Comparison of ENCODE assay signal across 19 cellular contexts in the genomic region with DNA sequence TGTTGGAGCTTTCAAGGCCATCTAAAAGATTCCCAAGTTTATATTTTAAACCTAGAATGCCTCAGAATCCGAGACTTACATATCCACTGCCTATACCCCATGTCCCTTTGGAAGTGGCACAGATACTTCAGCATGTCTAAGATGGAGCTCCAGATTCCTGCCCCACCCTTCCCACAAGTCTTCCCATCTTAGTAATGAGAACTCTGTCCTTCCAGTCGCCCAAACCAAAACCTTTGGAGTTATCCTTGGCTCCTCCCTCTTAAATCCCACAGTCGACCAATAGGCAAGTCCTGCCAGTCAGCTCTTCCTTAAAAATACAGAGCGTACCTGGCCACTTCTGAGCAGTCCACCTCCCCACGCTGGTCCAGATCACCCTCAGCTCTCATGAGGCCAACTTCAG. TPM values are rescaled to one million over a fixed set of nuclear protein-coding genes. Genes with fewer than 3 reads are reported as not detected.
DNase-seq lines count a peak whose midpoint lies in the region; ATAC-seq and TF ChIP-seq lines count a peak whose summit lies in the region.
"Had no signal": no experiment of that assay in that cellular context is flagged by ENCODE, and none has a peak within 500 bp of the region (broad histone marks: within the 10 kb centered on the region; RNA-seq: fewer than 3 reads in every experiment).

No MANE protein-coding gene starts in this region.

- H3K9me3 Mint-ChIP-seq in CD4-positive, alpha-beta memory T cell = no peaks in the 10 kb centered on the region
- H3K9me3 Mint-ChIP-seq in T-cell (no peaks in the 10 kb centered on the region), glutamatergic neuron (ENCODE audit: unreplicated experiment) (peaks cover 7% of the 10 kb centered on the region), natural killer cell (no peaks in the 10 kb centered on the region)
- H3K9me3 Mint-ChIP-seq: activated T-helper 2 cell treated with anti-CD3 and anti-CD28 coated beads, Interferon-gamma antibody, Interleukin-2, Interleukin-4, amounts not matched to agents 10 μg/mL and 5 μg/mL and 100 μg/mL, durations not matched to agents 14 hours and 24 hours and 36 hours; nephron had no signal

- H3K27ac ChIP-seq in 22Rv1 = peak overlapping the region; percentile 62
- no peak overlapping the region for H3K27ac ChIP-seq in CD4-positive, alpha-beta memory T cell (ENCODE audit: low read depth, low read length)
- H3K27ac ChIP-seq: adrenal gland, parathyroid adenoma had no signal

- H3K27me3 Mint-ChIP-seq in CD4-positive, alpha-beta memory T cell = no peaks in the 10 kb centered on the region
- no peaks in the 10 kb centered on the region for H3K27me3 Mint-ChIP-seq in T-cell
- peaks cover 12% of the 10 kb centered on the region for H3K27me3 Mint-ChIP-seq in glutamatergic neuron (ENCODE audit: unreplicated experiment)
- H3K27me3 Mint-ChIP-seq in natural killer cell (ENCODE audit: low read depth in 2 of 2) = no peaks in the 10 kb centered on the region

- peaks cover 54% of the 10 kb centered on the region for H3K4me1 ChIP-seq in CD4-positive, alpha-beta memory T cell (ENCODE audit: insufficient read depth, low read length)

- H3K4me1 Mint-ChIP-seq in CD4-positive, alpha-beta memory T cell = peaks cover 39 to 74% (median 52%) of the 10 kb centered on the region in 4 donors
- H3K4me1 Mint-ChIP-seq in T-cell (peaks cover 69 to 78% (median 72%) of the 10 kb centered on the region in 3 donors), glutamatergic neuron (ENCODE audit: low read depth, unreplicated experiment) (peaks cover 22% of the 10 kb centered on the region), natural killer cell (peaks cover 12 to 35% of the 10 kb centered on the region in 2 donors)

- TF ChIP-seq CTCF in 22Rv1 (IDR thresholded peaks at IDR 0.05) = no peak
- TF ChIP-seq CTCF in glutamatergic neuron (IDR thresholded peaks at IDR 0.05; ENCODE audit: partially characterized antibody, unreplicated experiment) = no peak
- TF ChIP-seq CTCF in natural killer cell (IDR thresholded peaks at IDR 0.05) = no peak

- H3K36me3 Mint-ChIP-seq in CD4-positive, alpha-beta memory T cell = peaks cover 0 to 11% of the 10 kb centered on the region in 2 donors
- H3K36me3 Mint-ChIP-seq in T-cell (no peaks in the 10 kb centered on the region), glutamatergic neuron (ENCODE audit: unreplicated experiment) (no peaks in the 10 kb centered on the region), natural killer cell (no peaks in the 10 kb centered on the region)

- peak overlapping the region; percentile 29 to 87 (median 55) for H3K27ac Mint-ChIP-seq in CD4-positive, alpha-beta memory T cell
- H3K27ac Mint-ChIP-seq in T-cell = peak overlapping the region; percentile 27 to 82
- peak overlapping the region; percentile 31 for H3K27ac Mint-ChIP-seq in glutamatergic neuron (ENCODE audit: unreplicated experiment)
- H3K27ac Mint-ChIP-seq in natural killer cell = no peak overlapping the region
- H3K27ac Mint-ChIP-seq: activated T-helper 2 cell treated with anti-CD3 and anti-CD28 coated beads, Interferon-gamma antibody, Interleukin-2, Interleukin-4, amounts not matched to agents 10 μg/mL and 5 μg/mL and 100 μg/mL, durations not matched to agents 14 hours and 24 hours and 36 hours; nephron had no signal

- no peak for ATAC-seq in T-cell (replicated peaks in 1 of 4)
- ATAC-seq in esophagus mucosa = no peak
- ATAC-seq in GM19324 (IDR thresholded peaks at IDR 0.05; ENCODE audit: low FRiP score, unreplicated experiment) = no peak
- ATAC-seq in natural killer cell = no peak
- ATAC-seq: gastroesophageal sphincter had no signal

- H3K4me3 ChIP-seq in CD4-positive, alpha-beta memory T cell (ENCODE audit: low read length in 2 of 2) = no peak overlapping the region
- H3K4me3 ChIP-seq: adrenal gland, gastroesophageal sphincter, tibial artery had no signal

- H3K36me3 ChIP-seq in CD4-positive, alpha-beta memory T cell (ENCODE audit: insufficient read depth, low read length) = peaks cover 3% of the 10 kb centered on the region
- H3K36me3 ChIP-seq: adrenal gland, gastroesophageal sphincter, tibial artery had no signal

- no peak for DNase-seq in CD4-positive, alpha-beta memory T cell
- DNase-seq in T-cell (no peak), glutamatergic neuron (no peak), natural killer cell (no peak), T-helper 1 cell (no peak)
- DNase-seq: activated CD4-positive, alpha-beta T cell treated with anti-CD3 and anti-CD28 coated beads for 4 hours; adrenal gland; COR-L47; NCI-H2107; NCI-H510A; stimulated activated naive CD4-positive, alpha-beta T cell had no signal

- intact Hi-C loops in CD4-positive, alpha-beta memory T cell (cut with micrococcal nuclease) = no loop called here
- intact Hi-C loops in natural killer cell (cut with micrococcal nuclease) = no loop called here

- CTCF ChIA-PET in CD4-positive, alpha-beta memory T cell (lab: Charles Lee; ENCODE audit: partially characterized antibody) = interaction anchor here (0.6 to 18.4 kb wide), 5 partner anchors 32 to 132 kb away, joined by 3 to 1065 read pairs (median 4); partner anchors contain the start of genes CLCF1 and RAD9A
- CTCF ChIA-PET in T-cell (lab: Charles Lee) = interaction anchor here (0.5 to 1.4 kb wide), 5 partner anchors 21 to 553 kb away, joined by 3 to 4 read pairs (median 3); partner anchors contain the start of gene PPP1CA (in 1 of the 2)

- H3K27me3 ChIP-seq in CD4-positive, alpha-beta memory T cell (ENCODE audit: insufficient read depth, low read length) = no peaks in the 10 kb centered on the region
- H3K27me3 ChIP-seq: adrenal gland, gastroesophageal sphincter, tibial artery had no signal

- POLR2A ChIA-PET in CD4-positive, alpha-beta memory T cell (lab: Charles Lee; ENCODE audit: partially characterized antibody) = interaction anchor here (1.1 to 11.8 kb wide), 4 partner anchors 29 to 116 kb away, joined by 4 to 449 read pairs (median 29); partner anchors contain the start of genes CLCF1 and RAD9A
- POLR2A ChIA-PET in T-cell (lab: Charles Lee) = interaction anchor here in 1 of 2 donors (0.6 kb wide), 1 partner anchor 21 kb away, joined by 17 read pairs; no protein-coding TSS in a partner anchor

- no peaks in the 10 kb centered on the region for H3K9me3 ChIP-seq in CD4-positive, alpha-beta memory T cell (ENCODE audit: control insufficient read depth in 1 of 2, low read length in 2 of 2)
- H3K9me3 ChIP-seq: adrenal gland, gastroesophageal sphincter, tibial artery had no signal

- H3K4me3 Mint-ChIP-seq in CD4-positive, alpha-beta memory T cell = no peak overlapping the region
- no peak overlapping the region for H3K4me3 Mint-ChIP-seq in T-cell
- H3K4me3 Mint-ChIP-seq in glutamatergic neuron (ENCODE audit: unreplicated experiment) = peak overlapping the region; percentile 48
- H3K4me3 Mint-ChIP-seq in natural killer cell = no peak overlapping the region
- H3K4me3 Mint-ChIP-seq: nephron had no signal

RNA-seq across cellular contexts. Expression of gene POLD4, which starts 4.3 kb away (rescaled TPM):
- 10 to 100 TPM; 87.9 to 91.3 TPM for total RNA-seq in CD4-positive, alpha-beta memory T cell
- 10 to 100 TPM; 93.6 to 96.2 TPM for polyA plus RNA-seq in CD4-positive, alpha-beta memory T cell
- 100 to 1,000 TPM in 2 of 5 donors, 10 to 100 TPM in 3; 55.1 to 107 (median 98.0) TPM for total RNA-seq in T-cell
- 15.4 TPM for total RNA-seq in glutamatergic neuron (ENCODE audit: unreplicated experiment)
- total RNA-seq in esophagus mucosa = 61.7 TPM
- 10 to 100 TPM; 45.8 to 63.7 (median 60.5) TPM for total RNA-seq in natural killer cell

RNA-seq across cellular contexts. Expression of gene CLCF1, which starts 24.4 kb away (rescaled TPM):
- 1 to 10 TPM; 5.4 to 6.4 TPM for total RNA-seq in CD4-positive, alpha-beta memory T cell
- polyA plus RNA-seq in CD4-positive, alpha-beta memory T cell = 1 to 10 TPM in 1 of 2 donors, under 1 TPM in 1; 0.45 to 4.4 TPM
- total RNA-seq in T-cell (1 to 10 TPM; 2.2 to 8.5 (median 4.1) TPM), glutamatergic neuron (ENCODE audit: unreplicated experiment) (not detected), esophagus mucosa (1.6 TPM), natural killer cell (10 to 100 TPM in 2 of 3 donors, 1 to 10 TPM in 1; 9.8 to 13.4 (median 10.3) TPM)

RNA-seq across cellular contexts. Expression of gene RAD9A, which starts 42.8 kb away (rescaled TPM):
- 10 to 100 TPM; 51.8 to 55.9 TPM for total RNA-seq in CD4-positive, alpha-beta memory T cell
- polyA plus RNA-seq in CD4-positive, alpha-beta memory T cell = 1 to 10 TPM; 6.7 to 8.3 TPM
- total RNA-seq in T-cell (10 to 100 TPM; 34.9 to 63.8 (median 56.2) TPM), glutamatergic neuron (ENCODE audit: unreplicated experiment) (12.1 TPM), esophagus mucosa (15.3 TPM), natural killer cell (10 to 100 TPM; 30.2 to 47.1 (median 37.3) TPM)

RNA-seq across cellular contexts. Expression of gene SSH3, which starts 45.7 kb away (rescaled TPM):
- 10 to 100 TPM; 22.5 to 26.3 TPM for total RNA-seq in CD4-positive, alpha-beta memory T cell
- 1 to 10 TPM in 1 of 2 donors, under 1 TPM in 1; 0.79 to 6.5 TPM for polyA plus RNA-seq in CD4-positive, alpha-beta memory T cell
- total RNA-seq in T-cell (10 to 100 TPM; 11.5 to 30.9 (median 26.7) TPM), glutamatergic neuron (ENCODE audit: unreplicated experiment) (8.3 TPM), esophagus mucosa (78.4 TPM), natural killer cell (10 to 100 TPM; 34.3 to 42.7 (median 38.1) TPM)

RNA-seq across cellular contexts. Expression of gene PPP1CA, which starts 52.6 kb away (rescaled TPM):
- 100 to 1,000 TPM; 159 to 161 TPM for total RNA-seq in CD4-positive, alpha-beta memory T cell
- polyA plus RNA-seq in CD4-positive, alpha-beta memory T cell = 100 to 1,000 TPM; 474 to 774 TPM
- total RNA-seq in T-cell (100 to 1,000 TPM; 118 to 198 (median 186) TPM), glutamatergic neuron (ENCODE audit: unreplicated experiment) (163 TPM), esophagus mucosa (188 TPM), natural killer cell (100 to 1,000 TPM; 222 to 245 (median 233) TPM)

Comparison
In these comparisons a context has a peak if more than half of its experiments do, and no peak if none do; other contexts are left out.
1. H3K27ac Mint-ChIP-seq: peak in CD4-positive, alpha-beta memory T cell (7 of 7), T-cell (2 of 2) and glutamatergic neuron (single experiment); none in natural killer cell (0 of 2).